In the genomic region with DNA sequence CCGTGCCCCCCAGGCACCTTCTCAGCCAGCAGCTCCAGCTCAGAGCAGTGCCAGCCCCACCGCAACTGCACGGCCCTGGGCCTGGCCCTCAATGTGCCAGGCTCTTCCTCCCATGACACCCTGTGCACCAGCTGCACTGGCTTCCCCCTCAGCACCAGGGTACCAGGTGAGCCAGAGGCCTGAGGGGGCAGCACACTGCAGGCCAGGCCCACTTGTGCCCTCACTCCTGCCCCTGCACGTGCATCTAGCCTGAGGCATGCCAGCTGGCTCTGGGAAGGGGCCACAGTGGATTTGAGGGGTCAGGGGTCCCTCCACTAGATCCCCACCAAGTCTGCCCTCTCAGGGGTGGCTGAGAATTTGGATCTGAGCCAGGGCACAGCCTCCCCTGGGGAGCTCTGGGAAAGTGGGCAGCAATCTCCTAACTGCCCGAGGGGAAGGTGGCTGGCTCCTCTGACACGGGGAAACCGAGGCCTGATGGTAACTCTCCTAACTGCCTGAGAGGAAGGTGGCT, we compare ENCODE assay signal across 1 cellular context.
TF ChIP-seq lines count a peak whose summit lies in the region.

No MANE protein-coding gene starts in this region.

TF ChIP-seq in HepG2, 621 proteins besides CTCF, POLR2A, EP300 and RAD21 (continued from another document and continues in another):
- TF ChIP-seq ZNF407 (CRISPR knock-in tag; IDR thresholded peaks at IDR 0.05; ENCODE audit: not compliant biosample characterization), result no peak
- TF ChIP-seq, protein P1, sequence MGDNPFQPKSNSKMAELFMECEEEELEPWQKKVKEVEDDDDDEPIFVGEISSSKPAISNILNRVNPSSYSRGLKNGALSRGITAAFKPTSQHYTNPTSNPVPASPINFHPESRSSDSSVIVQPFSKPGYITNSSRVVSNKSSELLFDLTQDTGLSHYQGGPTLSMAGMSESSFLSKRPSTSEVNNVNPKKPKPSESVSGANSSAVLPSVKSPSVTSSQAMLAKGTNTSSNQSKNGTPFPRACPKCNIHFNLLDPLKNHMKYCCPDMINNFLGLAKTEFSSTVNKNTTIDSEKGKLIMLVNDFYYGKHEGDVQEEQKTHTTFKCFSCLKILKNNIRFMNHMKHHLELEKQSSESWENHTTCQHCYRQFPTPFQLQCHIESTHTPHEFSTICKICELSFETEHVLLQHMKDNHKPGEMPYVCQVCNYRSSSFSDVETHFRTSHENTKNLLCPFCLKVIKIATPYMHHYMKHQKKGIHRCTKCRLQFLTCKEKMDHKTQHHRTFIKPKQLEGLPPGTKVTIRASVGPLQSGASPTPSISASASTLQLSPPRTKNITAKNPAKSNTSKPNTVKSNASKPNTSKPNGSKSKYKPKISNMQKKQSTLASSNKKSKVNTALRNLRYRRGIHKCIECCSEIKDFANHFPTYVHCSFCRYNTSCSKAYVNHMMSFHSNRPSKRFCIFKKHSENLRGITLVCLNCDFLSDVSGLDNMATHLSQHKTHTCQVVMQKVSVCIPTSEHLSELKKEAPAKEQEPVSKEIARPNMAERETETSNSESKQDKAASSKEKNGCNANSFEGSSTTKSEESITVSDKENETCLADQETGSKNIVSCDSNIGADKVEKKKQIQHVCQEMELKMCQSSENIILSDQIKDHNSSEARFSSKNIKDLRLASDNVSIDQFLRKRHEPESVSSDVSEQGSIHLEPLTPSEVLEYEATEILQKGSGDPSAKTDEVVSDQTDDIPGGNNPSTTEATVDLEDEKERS (CRISPR knock-in tag; IDR thresholded peaks at IDR 0.05), result no peak; the same call in 1 of the 2 replicates
- TF ChIP-seq PRPF4 (IDR thresholded peaks at IDR 0.05; ENCODE audit: low read depth, low read length, poor library complexity, severe bottlenecking), result no peak
- TF ChIP-seq ZNF138 (CRISPR knock-in tag; IDR thresholded peaks at IDR 0.05; ENCODE audit: low read depth), result no peak
- no peak for TF ChIP-seq ZNF230 (CRISPR knock-in tag; IDR thresholded peaks at IDR 0.05)
- TF ChIP-seq HOMEZ (CRISPR knock-in tag; IDR thresholded peaks at IDR 0.05; ENCODE audit: low read depth), result no peak
- TF ChIP-seq ZFP82 (CRISPR knock-in tag; IDR thresholded peaks at IDR 0.05; ENCODE audit: borderline replicate concordance), result no peak
- TF ChIP-seq TAF1 (CRISPR knock-in tag; IDR thresholded peaks at IDR 0.05), result no peak
- peak; percentile 78; the same call in 1 of the 2 replicates for TF ChIP-seq SSRP1 (CRISPR knock-in tag; IDR thresholded peaks at IDR 0.05)
- no peak for TF ChIP-seq EHMT2 (IDR thresholded peaks at IDR 0.05; ENCODE audit: borderline replicate concordance, low read depth, low read length)
- TF ChIP-seq HHEX (CRISPR knock-in tag; IDR thresholded peaks at IDR 0.05), result no peak
- no peak for TF ChIP-seq THAP11 (CRISPR knock-in tag; IDR thresholded peaks at IDR 0.05)
- no peak for TF ChIP-seq ZFAT (CRISPR knock-in tag; conservative IDR thresholded peaks at IDR 0.05)
- TF ChIP-seq ZBTB21 (CRISPR knock-in tag; IDR thresholded peaks at IDR 0.05), result no peak
- TF ChIP-seq HCFC1 (IDR thresholded peaks at IDR 0.05; ENCODE audit: low read depth, low read length), result no peak
- TF ChIP-seq HNF4G (IDR thresholded peaks at IDR 0.05; ENCODE audit: borderline replicate concordance, low read depth, low read length), result no peak
- no peak for TF ChIP-seq HNF4G (CRISPR knock-in tag; IDR thresholded peaks at IDR 0.05; ENCODE audit: borderline replicate concordance, low read depth)
- peak; percentile 14 for TF ChIP-seq HNRNPH1 (optimal IDR thresholded peaks at IDR 0.05; ENCODE audit: low read depth, low read length)
- no peak for TF ChIP-seq CREM (IDR thresholded peaks at IDR 0.05)
- TF ChIP-seq CREM (CRISPR knock-in tag; IDR thresholded peaks at IDR 0.05), result no peak
- no peak; the same call in 1 of the 2 replicates for TF ChIP-seq ZNF768 (CRISPR knock-in tag; IDR thresholded peaks at IDR 0.05)
- TF ChIP-seq RBFOX2 (IDR thresholded peaks at IDR 0.05; ENCODE audit: low read depth, low read length), result 0 out of 2 replicates have a peak, but pooled peaks have one; percentile 5
- TF ChIP-seq ZNF556 (CRISPR knock-in tag; IDR thresholded peaks at IDR 0.05; ENCODE audit: borderline replicate concordance), result no peak
- no peak for TF ChIP-seq PCBP1 (IDR thresholded peaks at IDR 0.05; ENCODE audit: borderline replicate concordance, low read depth, low read length)
- TF ChIP-seq NFIB (CRISPR knock-in tag; IDR thresholded peaks at IDR 0.05; ENCODE audit: borderline replicate concordance), result no peak
- no peak for TF ChIP-seq NFE2 (CRISPR knock-in tag; IDR thresholded peaks at IDR 0.05)
- no peak for TF ChIP-seq FOSL2 (CRISPR knock-in tag; IDR thresholded peaks at IDR 0.05)
- TF ChIP-seq PHF5A (CRISPR knock-in tag; IDR thresholded peaks at IDR 0.05; ENCODE audit: low read depth, unreplicated experiment), result no peak
- peak; percentile 2; the same call in 1 of the 2 replicates for TF ChIP-seq UBTF (CRISPR knock-in tag; IDR thresholded peaks at IDR 0.05)
- TF ChIP-seq, protein P2, sequence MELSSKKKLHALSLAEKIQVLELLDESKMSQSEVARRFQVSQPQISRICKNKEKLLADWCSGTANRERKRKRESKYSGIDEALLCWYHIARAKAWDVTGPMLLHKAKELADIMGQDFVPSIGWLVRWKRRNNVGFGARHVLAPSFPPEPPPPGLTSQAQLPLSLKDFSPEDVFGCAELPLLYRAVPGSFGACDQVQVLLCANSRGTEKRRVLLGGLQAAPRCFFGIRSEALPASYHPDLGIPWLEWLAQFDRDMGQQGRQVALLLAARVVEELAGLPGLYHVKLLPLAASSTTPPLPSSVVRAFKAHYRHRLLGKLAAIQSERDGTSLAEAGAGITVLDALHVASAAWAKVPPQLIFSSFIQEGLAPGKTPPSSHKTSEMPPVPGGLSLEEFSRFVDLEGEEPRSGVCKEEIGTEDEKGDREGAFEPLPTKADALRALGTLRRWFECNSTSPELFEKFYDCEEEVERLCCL (CRISPR knock-in tag; IDR thresholded peaks at IDR 0.05; ENCODE audit: borderline replicate concordance), result no peak
- TF ChIP-seq KLF11 (CRISPR knock-in tag; IDR thresholded peaks at IDR 0.05), result no peak
- TF ChIP-seq ZNF672 (CRISPR knock-in tag; IDR thresholded peaks at IDR 0.05), result no peak
- no peak for TF ChIP-seq ISL2 (CRISPR knock-in tag; IDR thresholded peaks at IDR 0.05)
- no peak for TF ChIP-seq ZNF766 (CRISPR knock-in tag; IDR thresholded peaks at IDR 0.05; ENCODE audit: borderline replicate concordance)
- TF ChIP-seq, protein P3, sequence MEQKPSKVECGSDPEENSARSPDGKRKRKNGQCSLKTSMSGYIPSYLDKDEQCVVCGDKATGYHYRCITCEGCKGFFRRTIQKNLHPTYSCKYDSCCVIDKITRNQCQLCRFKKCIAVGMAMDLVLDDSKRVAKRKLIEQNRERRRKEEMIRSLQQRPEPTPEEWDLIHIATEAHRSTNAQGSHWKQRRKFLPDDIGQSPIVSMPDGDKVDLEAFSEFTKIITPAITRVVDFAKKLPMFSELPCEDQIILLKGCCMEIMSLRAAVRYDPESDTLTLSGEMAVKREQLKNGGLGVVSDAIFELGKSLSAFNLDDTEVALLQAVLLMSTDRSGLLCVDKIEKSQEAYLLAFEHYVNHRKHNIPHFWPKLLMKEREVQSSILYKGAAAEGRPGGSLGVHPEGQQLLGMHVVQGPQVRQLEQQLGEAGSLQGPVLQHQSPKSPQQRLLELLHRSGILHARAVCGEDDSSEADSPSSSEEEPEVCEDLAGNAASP (CRISPR knock-in tag; IDR thresholded peaks at IDR 0.05; ENCODE audit: borderline replicate concordance), result no peak
- no peak for TF ChIP-seq ZNF24 (IDR thresholded peaks at IDR 0.05)
- no peak for TF ChIP-seq GPN1 (CRISPR knock-in tag; IDR thresholded peaks at IDR 0.05; ENCODE audit: borderline replicate concordance)
- no peak for TF ChIP-seq RORA (CRISPR knock-in tag; IDR thresholded peaks at IDR 0.05)
- TF ChIP-seq ZNF317 (CRISPR knock-in tag; IDR thresholded peaks at IDR 0.05), result no peak
- TF ChIP-seq, protein P4, sequence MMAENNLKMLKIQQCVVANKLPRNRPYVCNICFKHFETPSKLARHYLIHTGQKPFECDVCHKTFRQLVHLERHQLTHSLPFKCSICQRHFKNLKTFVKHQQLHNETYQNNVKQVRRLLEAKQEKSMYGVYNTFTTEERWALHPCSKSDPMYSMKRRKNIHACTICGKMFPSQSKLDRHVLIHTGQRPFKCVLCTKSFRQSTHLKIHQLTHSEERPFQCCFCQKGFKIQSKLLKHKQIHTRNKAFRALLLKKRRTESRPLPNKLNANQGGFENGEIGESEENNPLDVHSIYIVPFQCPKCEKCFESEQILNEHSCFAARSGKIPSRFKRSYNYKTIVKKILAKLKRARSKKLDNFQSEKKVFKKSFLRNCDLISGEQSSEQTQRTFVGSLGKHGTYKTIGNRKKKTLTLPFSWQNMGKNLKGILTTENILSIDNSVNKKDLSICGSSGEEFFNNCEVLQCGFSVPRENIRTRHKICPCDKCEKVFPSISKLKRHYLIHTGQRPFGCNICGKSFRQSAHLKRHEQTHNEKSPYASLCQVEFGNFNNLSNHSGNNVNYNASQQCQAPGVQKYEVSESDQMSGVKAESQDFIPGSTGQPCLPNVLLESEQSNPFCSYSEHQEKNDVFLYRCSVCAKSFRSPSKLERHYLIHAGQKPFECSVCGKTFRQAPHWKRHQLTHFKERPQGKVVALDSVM (CRISPR knock-in tag; IDR thresholded peaks at IDR 0.05), result no peak
- TF ChIP-seq NFKB2 (CRISPR knock-in tag; IDR thresholded peaks at IDR 0.05; ENCODE audit: borderline replicate concordance), result no peak
